ENCODE assay signal across 8 cellular contexts in the genomic region with DNA sequence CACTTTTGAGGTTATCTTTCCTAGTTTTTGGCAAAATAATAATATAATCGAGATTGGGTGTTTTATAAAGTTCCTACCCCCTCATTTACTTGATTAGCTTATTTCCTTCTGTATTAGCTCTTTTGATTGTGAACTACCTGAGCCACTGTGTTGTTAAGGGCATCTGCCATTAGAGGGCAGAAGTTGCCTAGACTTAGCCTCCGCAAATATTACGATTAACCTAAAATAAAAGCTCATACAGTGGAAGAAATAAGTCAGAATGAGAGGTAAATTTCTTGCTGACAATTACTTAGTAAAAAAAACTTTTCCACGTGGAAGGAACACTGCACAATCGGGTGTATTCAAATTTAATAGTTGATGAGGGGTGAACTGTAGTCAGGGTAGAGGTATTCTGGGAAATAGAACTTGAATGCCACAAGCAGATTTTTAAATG. TPM values are rescaled to one million over a fixed set of nuclear protein-coding genes. Genes with fewer than 3 reads are reported as not detected.
DNase-seq lines count a peak whose midpoint lies in the region; ATAC-seq and TF ChIP-seq lines count a peak whose summit lies in the region.

No MANE protein-coding gene starts in this region.

- H3K27me3 Mint-ChIP-seq in natural killer cell (ENCODE audit: low read depth in 2 of 2): no peaks in the 10 kb centered on the region

- H3K27ac Mint-ChIP-seq in natural killer cell: peak overlapping the region; percentile 99

- peak overlapping the region; percentile 96 for H3K27ac ChIP-seq in epithelial cell of prostate

- ATAC-seq in natural killer cell (peak in 2 of 3 donors; percentile 11 to 31), GM18511 (IDR thresholded peaks at IDR 0.05; ENCODE audit: unreplicated experiment) (no peak)

- TF ChIP-seq CTCF in GM10248 (IDR thresholded peaks at IDR 0.05; ENCODE audit: control extremely low read depth, extremely low read depth, low read depth, missing control alignments) (peak; percentile 83), natural killer cell (IDR thresholded peaks at IDR 0.05) (peak; percentile 61)

- POLR2A ChIA-PET in GM10248 (lab: Yijun Ruan, JAX): interaction anchor here (0.7 to 1.1 kb wide), 2 partner anchors 54 to 65 kb away, joined by 3 to 9 read pairs; partner anchors contain the start of gene SDE2

- intact Hi-C loops in natural killer cell (cut with micrococcal nuclease): loop anchor here (1.0 to 5.0 kb wide), 4 partner anchors 56 to 603 kb away; partner anchors contain the start of gene SRP9

- peaks cover 68% of the 10 kb centered on the region in 2 donors for H3K4me1 Mint-ChIP-seq in natural killer cell

- peak overlapping the region; percentile 93 for H3K4me3 Mint-ChIP-seq in natural killer cell

- H3K36me3 Mint-ChIP-seq in natural killer cell: peaks cover 27% of the 10 kb centered on the region

- CTCF ChIA-PET in GM10248 (lab: Yijun Ruan, JAX): interaction anchor here (0.6 to 6.4 kb wide), 53 partner anchors 9 to 620 kb away, joined by 3 to 73 read pairs (median 6); no protein-coding TSS in a partner anchor

- DNase-seq in AG08396 (ENCODE audit: low spot score): peak; percentile 55
- peak; percentile 40 for DNase-seq in GM10248 (ENCODE audit: extremely low spot score)
- DNase-seq in NCI-H2081 (lab: John Stamatoyannopoulos, UW): peak; percentile 44 to 59
- DNase-seq in activated CD4-positive, alpha-beta T cell treated with anti-CD3 and anti-CD28 coated beads for 48 hours: peak; percentile 47
- no peak for DNase-seq in epithelial cell of prostate (ENCODE audit: low read depth, low spot score)
- DNase-seq in natural killer cell: no peak
- DNase-seq in HK-2 (ENCODE audit: unreplicated experiment): no peak

- H3K9me3 Mint-ChIP-seq in natural killer cell: no peaks in the 10 kb centered on the region

RNA-seq across cellular contexts. Expression of gene H3-3A, which starts 2.3 kb away (rescaled TPM):
- 100 to 1,000 TPM; 490 to 616 (median 522) TPM for total RNA-seq in natural killer cell

Comparison
In these comparisons a context has a peak if more than half of its experiments do, and no peak if none do; other contexts are left out.
1. DNase-seq: peak in AG08396 (single experiment), GM10248 (single experiment), NCI-H2081 (2 of 2) and activated CD4-positive, alpha-beta T cell treated with anti-CD3 and anti-CD28 coated beads for 48 hours (single experiment); none in epithelial cell of prostate (single experiment), natural killer cell (single experiment) and HK-2 (single experiment).